Comparison of ENCODE assay signal across 12 cellular contexts in genomic region chr4:130563891-130564418, GRCh38.
A peak's percentile ranks its signal among the peaks of the same experiment; 100 is the strongest.
DNase-seq lines count a peak whose midpoint lies in the region; TF ChIP-seq lines count a peak whose summit lies in the region.
"Had no signal": no experiment of that assay in that cellular context is flagged by ENCODE, and none has a peak within 500 bp of the region (broad histone marks: within the 10 kb centered on the region; RNA-seq: fewer than 3 reads in every experiment).

No MANE protein-coding gene starts in this region.

- no peak for TF ChIP-seq EP300 in stomach (IDR thresholded peaks at IDR 0.05)

- POLR2A ChIA-PET in activated CD4-positive, alpha-beta memory T cell treated with anti-CD3 and anti-CD28 coated beads for 36 hours (lab: Charles Lee): no interaction called here

- peaks cover 5% of the 10 kb centered on the region for H3K9me3 Mint-ChIP-seq in activated CD4-positive, alpha-beta memory T cell treated with anti-CD3 and anti-CD28 coated beads for 36 hours
- H3K9me3 Mint-ChIP-seq in endodermal cell: peaks cover 32% of the 10 kb centered on the region
- H3K9me3 Mint-ChIP-seq: stimulated activated naive B cell treated with anti-CD40 and anti-IgM and Interleukin-4, amounts not matched to agents 10 μg/mL and 1 μg/mL and 100 μg/mL, for 72 hours had no signal

- H3K4me1 Mint-ChIP-seq in activated CD4-positive, alpha-beta memory T cell treated with anti-CD3 and anti-CD28 coated beads for 36 hours (ENCODE audit: low read depth): no peaks in the 10 kb centered on the region
- H3K4me1 Mint-ChIP-seq in endodermal cell: peaks cover 16% of the 10 kb centered on the region
- H3K4me1 Mint-ChIP-seq: naive thymus-derived CD4-positive, alpha-beta T cell; stimulated activated naive B cell treated with anti-CD40 and anti-IgM and Interleukin-4, amounts not matched to agents 10 μg/mL and 1 μg/mL and 100 μg/mL, for 72 hours had no signal

- no peaks in the 10 kb centered on the region for H3K36me3 ChIP-seq in HUES6 (ENCODE audit: control insufficient read depth, insufficient read depth, low read length)
- H3K36me3 ChIP-seq in adipocyte (ENCODE audit: control insufficient read depth, insufficient read depth, low read length, severe bottlenecking): no peaks in the 10 kb centered on the region
- H3K36me3 ChIP-seq in iPS-18a (ENCODE audit: control insufficient read depth, low read depth, low read length): no peaks in the 10 kb centered on the region
- H3K36me3 ChIP-seq in stomach: no peaks in the 10 kb centered on the region
- peaks cover 20% of the 10 kb centered on the region for H3K36me3 ChIP-seq in endodermal cell (ENCODE audit: control insufficient read depth, insufficient read depth, low read length)

- TF ChIP-seq POLR2A in stomach (IDR thresholded peaks at IDR 0.05): no peak

- H3K9ac ChIP-seq in HUES6 (ENCODE audit: low read length) (peak overlapping the region; percentile 8), adipocyte (ENCODE audit: low read length) (peak overlapping the region; percentile 58), iPS-18a (ENCODE audit: low read length) (peak overlapping the region; percentile 32), endodermal cell (ENCODE audit: extremely low read depth, low read length, poor library complexity, severe bottlenecking) (no peak overlapping the region)

- intact Hi-C loops in stomach (cut with DNase I; ENCODE audit: low total_unique reads): no loop called here
- intact Hi-C loops in activated CD4-positive, alpha-beta memory T cell treated with anti-CD3 and anti-CD28 coated beads for 36 hours (cut with micrococcal nuclease): no loop called here

- TF ChIP-seq CTCF in stomach (IDR thresholded peaks at IDR 0.05): no peak
- TF ChIP-seq CTCF in endodermal cell (conservative IDR thresholded peaks at IDR 0.05): no peak

- H3K27ac Mint-ChIP-seq in activated CD4-positive, alpha-beta memory T cell treated with anti-CD3 and anti-CD28 coated beads for 36 hours: no peak overlapping the region
- H3K27ac Mint-ChIP-seq in endodermal cell: no peak overlapping the region
- H3K27ac Mint-ChIP-seq: naive thymus-derived CD4-positive, alpha-beta T cell; stimulated activated naive B cell treated with anti-CD40 and anti-IgM and Interleukin-4, amounts not matched to agents 10 μg/mL and 1 μg/mL and 100 μg/mL, for 72 hours had no signal

- H3K4me3 ChIP-seq in HUES6 (ENCODE audit: low read depth, low read length) (0 out of 2 replicates have a peak overlapping the region, but pooled peaks have one; percentile 21), adipocyte (ENCODE audit: low read length) (peak overlapping the region; percentile 77), iPS-18a (ENCODE audit: low read length) (no peak overlapping the region), stomach (peak overlapping the region; percentile 28 to 42 (median 29)), endodermal cell (ENCODE audit: low read length) (no peak overlapping the region)

- H3K9me3 ChIP-seq in HUES6 (ENCODE audit: control insufficient read depth, insufficient read depth, low read depth, low read length): peaks cover 11% of the 10 kb centered on the region; the same call in 1 of the 2 replicates
- no peaks in the 10 kb centered on the region for H3K9me3 ChIP-seq in adipocyte (ENCODE audit: control insufficient read depth, low read length)
- H3K9me3 ChIP-seq in iPS-18a (ENCODE audit: control insufficient read depth, low read depth, low read length): peaks cover 5% of the 10 kb centered on the region
- H3K9me3 ChIP-seq in stomach: peaks cover 0 to 8% (median 2%) of the 10 kb centered on the region in 4 donors
- H3K9me3 ChIP-seq in endodermal cell (ENCODE audit: control insufficient read depth, low read length): peaks cover 40% of the 10 kb centered on the region

- H3K27ac ChIP-seq in HUES6 (ENCODE audit: low read depth, low read length) (no peak overlapping the region), iPS-18a (ENCODE audit: low read length) (no peak overlapping the region), stomach (no peak overlapping the region), endodermal cell (ENCODE audit: low read depth, low read length) (no peak overlapping the region)

- H3K27me3 ChIP-seq in HUES6 (ENCODE audit: control insufficient read depth, insufficient read depth, low read length) (no peaks in the 10 kb centered on the region), adipocyte (replicated peaks; ENCODE audit: control insufficient read depth, insufficient read depth, low read length) (no peaks in the 10 kb centered on the region), iPS-18a (ENCODE audit: control insufficient read depth, insufficient read depth, low read length) (no peaks in the 10 kb centered on the region), stomach (no peaks in the 10 kb centered on the region), endodermal cell (ENCODE audit: control insufficient read depth, insufficient read depth, low read length, poor library complexity, severe bottlenecking) (no peaks in the 10 kb centered on the region)

- H3K4me1 ChIP-seq in HUES6 (ENCODE audit: control insufficient read depth, insufficient read depth, low read length) (peaks cover 7% of the 10 kb centered on the region; the same call in 1 of the 2 replicates), adipocyte (ENCODE audit: control insufficient read depth, insufficient read depth, low read length) (peaks cover 9% of the 10 kb centered on the region), iPS-18a (ENCODE audit: control insufficient read depth, low read depth, low read length) (peaks cover 8% of the 10 kb centered on the region), stomach (peaks cover 0 to 10% (median 7%) of the 10 kb centered on the region in 4 donors), endodermal cell (ENCODE audit: control insufficient read depth, insufficient read depth, low read length) (no peaks in the 10 kb centered on the region)

- no peaks in the 10 kb centered on the region for H3K36me3 Mint-ChIP-seq in activated CD4-positive, alpha-beta memory T cell treated with anti-CD3 and anti-CD28 coated beads for 36 hours
- H3K36me3 Mint-ChIP-seq in endodermal cell (ENCODE audit: low read depth): peaks cover 18% of the 10 kb centered on the region
- H3K36me3 Mint-ChIP-seq: naive thymus-derived CD4-positive, alpha-beta T cell; stimulated activated naive B cell treated with anti-CD40 and anti-IgM and Interleukin-4, amounts not matched to agents 10 μg/mL and 1 μg/mL and 100 μg/mL, for 72 hours had no signal

- H3K27me3 Mint-ChIP-seq in activated CD4-positive, alpha-beta memory T cell treated with anti-CD3 and anti-CD28 coated beads for 36 hours: no peaks in the 10 kb centered on the region
- no peaks in the 10 kb centered on the region for H3K27me3 Mint-ChIP-seq in endodermal cell (ENCODE audit: insufficient read depth)
- H3K27me3 Mint-ChIP-seq: naive thymus-derived CD4-positive, alpha-beta T cell; stimulated activated naive B cell treated with anti-CD40 and anti-IgM and Interleukin-4, amounts not matched to agents 10 μg/mL and 1 μg/mL and 100 μg/mL, for 72 hours had no signal

- DNase-seq in adipocyte (ENCODE audit: low read depth) (no peak), stomach (no peak), NCI-H1417 treated with DMSO at 0.1 percent for 48 hours (lab: John Stamatoyannopoulos, UW) (no peak), NCI-H2107 (lab: John Stamatoyannopoulos, UW) (no peak), endodermal cell (no peak)
- no peak for DNase-seq in activated CD4-positive, alpha-beta memory T cell treated with anti-CD3 and anti-CD28 coated beads for 36 hours
- DNase-seq: activated naive CD4-positive, alpha-beta T cell treated with Interleukin-2 at 50 U/mL for 16 hours; effector CD4-positive, alpha-beta T cell; naive thymus-derived CD4-positive, alpha-beta T cell; stimulated activated naive B cell treated with anti-CD40 and anti-IgM and Interleukin-4, amounts not matched to agents 10 μg/mL and 1 μg/mL and 100 μg/mL, for 72 hours had no signal

- H3K4me3 Mint-ChIP-seq in activated CD4-positive, alpha-beta memory T cell treated with anti-CD3 and anti-CD28 coated beads for 36 hours: no peak overlapping the region
- H3K4me3 Mint-ChIP-seq in endodermal cell: no peak overlapping the region
- H3K4me3 Mint-ChIP-seq: naive thymus-derived CD4-positive, alpha-beta T cell; stimulated activated naive B cell treated with anti-CD40 and anti-IgM and Interleukin-4, amounts not matched to agents 10 μg/mL and 1 μg/mL and 100 μg/mL, for 72 hours had no signal

- CTCF ChIA-PET in activated CD4-positive, alpha-beta memory T cell treated with anti-CD3 and anti-CD28 coated beads for 36 hours (lab: Charles Lee): no interaction called here

- 21 to 33% (median 22%) methylated on average over 1 of the region's 1 CpG for WGBS in stomach, 5 donors
- WGBS in endodermal cell (ENCODE audit: insufficient coverage in 1 of 2, insufficient read length in 1 of 2), 2 experiments: 63 to 92% methylated on average over 1 of the region's 1 CpG

Comparison
In these comparisons a context has a peak if more than half of its experiments do, and no peak if none do; other contexts are left out.
1. H3K4me3 ChIP-seq: peak in HUES6 (single experiment), adipocyte (single experiment) and stomach (4 of 4); none in iPS-18a (single experiment) and endodermal cell (single experiment).